20 cellular contexts compared by ENCODE assay signal in genomic region chr22:39684702-39685281, GRCh38.
A peak's percentile ranks its signal among the peaks of the same experiment; 100 is the strongest.
DNase-seq lines count a peak whose midpoint lies in the region; ATAC-seq and TF ChIP-seq lines count a peak whose summit lies in the region.
"Had no signal": no experiment of that assay in that cellular context is flagged by ENCODE, and none has a peak within 500 bp of the region (broad histone marks: within the 10 kb centered on the region; RNA-seq: fewer than 3 reads in every experiment).

No MANE protein-coding gene starts in this region.

- no peaks in the 10 kb centered on the region for H3F3A ChIP-seq in PC-3 (ENCODE audit: low read length, unreplicated experiment)

- H3K9me2 ChIP-seq in PC-3 (replicated peaks; ENCODE audit: low read length): no peaks in the 10 kb centered on the region

- no peak for TF ChIP-seq CTCF in PC-3 (conservative IDR thresholded peaks at IDR 0.05; ENCODE audit: low read depth, low read length)

- ATAC-seq in activated naive CD4-positive, alpha-beta T cell treated with anti-CD3 and anti-CD28 coated beads, Interleukin-2, amount 50 U/mL, for 72 hours: no peak
- ATAC-seq in PC-3: no peak; the same call in 1 of the 2 replicates
- ATAC-seq in central memory CD8-positive, alpha-beta T cell (replicated peaks; ENCODE audit: extremely low read depth, poor library complexity, severe bottlenecking): no peak
- no peak for ATAC-seq in stimulated activated effector memory CD8-positive, alpha-beta T cell treated with anti-CD3 and anti-CD28 coated beads, Interleukin-12 subunit alpha, Interleukin-12 subunit beta, amount 100 ng/mL, for 72 hours
- no peak for ATAC-seq in GM18868 (IDR thresholded peaks at IDR 0.05; ENCODE audit: unreplicated experiment)
- no peak for ATAC-seq in HG03354 (IDR thresholded peaks at IDR 0.05; ENCODE audit: poor library complexity, severe bottlenecking, unreplicated experiment)
- ATAC-seq: HCT116, HepG2, SK-N-SH treated with all-trans-retinoic acid at 6 μM for 48 hours had no signal

- intact Hi-C loops in PC-3 (cut with micrococcal nuclease): no loop called here

- H3K9ac ChIP-seq in PC-3 (ENCODE audit: low read length): no peak overlapping the region
- H3K9ac ChIP-seq: BLaER1, KMS-11 had no signal

- peaks cover 10% of the 10 kb centered on the region for H3K36me3 Mint-ChIP-seq in activated naive CD4-positive, alpha-beta T cell treated with anti-CD3 and anti-CD28 coated beads, Interleukin-2, amount 50 U/mL, for 24 hours
- H3K36me3 Mint-ChIP-seq in activated naive CD4-positive, alpha-beta T cell treated with anti-CD3 and anti-CD28 coated beads, Interleukin-2, amount 50 U/mL, for 72 hours: no peaks in the 10 kb centered on the region
- peaks cover 5% of the 10 kb centered on the region for H3K36me3 Mint-ChIP-seq in central memory CD8-positive, alpha-beta T cell (ENCODE audit: insufficient read depth)
- no peaks in the 10 kb centered on the region for H3K36me3 Mint-ChIP-seq in stimulated activated effector memory CD8-positive, alpha-beta T cell treated with anti-CD3 and anti-CD28 coated beads, Interleukin-12 subunit alpha, Interleukin-12 subunit beta, amount 100 ng/mL, for 72 hours

- no TSS peak for BruUV-seq in PC-3 (replicated peaks; lab: Mats Ljungman, UMichigan)

- no peak overlapping the region for H3K4me3 ChIP-seq in PC-3 (ENCODE audit: low read length)
- H3K4me3 ChIP-seq: BLaER1 had no signal

- H3K27ac Mint-ChIP-seq in activated naive CD4-positive, alpha-beta T cell treated with anti-CD3 and anti-CD28 coated beads, Interleukin-2, amount 50 U/mL, for 24 hours: no peak overlapping the region
- no peak overlapping the region for H3K27ac Mint-ChIP-seq in activated naive CD4-positive, alpha-beta T cell treated with anti-CD3 and anti-CD28 coated beads, Interleukin-2, amount 50 U/mL, for 72 hours
- H3K27ac Mint-ChIP-seq in central memory CD8-positive, alpha-beta T cell (ENCODE audit: low read depth): no peak overlapping the region
- H3K27ac Mint-ChIP-seq in stimulated activated effector memory CD8-positive, alpha-beta T cell treated with anti-CD3 and anti-CD28 coated beads, Interleukin-12 subunit alpha, Interleukin-12 subunit beta, amount 100 ng/mL, for 72 hours: no peak overlapping the region
- H3K27ac Mint-ChIP-seq: CD8-positive, alpha-beta T cell had no signal

- no peaks in the 10 kb centered on the region for H3K27me3 ChIP-seq in PC-3 (ENCODE audit: low read length)
- H3K27me3 ChIP-seq: Peyer's patch had no signal

- H2AFZ ChIP-seq in PC-3 (ENCODE audit: low read length): no peak overlapping the region

- H3K4me2 ChIP-seq in PC-3 (ENCODE audit: low read length): no peak overlapping the region
- H3K4me2 ChIP-seq: BLaER1, KMS-11 had no signal

- no peak for DNase-seq in activated naive CD4-positive, alpha-beta T cell treated with anti-CD3 and anti-CD28 coated beads, Interleukin-2, amount 50 U/mL, for 72 hours (ENCODE audit: low spot score in 2 of 2)
- DNase-seq in PC-3 (peak; percentile 5), middle frontal gyrus (ENCODE audit: extremely low spot score, low spot score) (no peak)
- no peak for DNase-seq in central memory CD8-positive, alpha-beta T cell (ENCODE audit: low spot score in 2 of 2)
- no peak for DNase-seq in stimulated activated effector memory CD8-positive, alpha-beta T cell treated with anti-CD3 and anti-CD28 coated beads, Interleukin-12 subunit alpha, Interleukin-12 subunit beta, amount 100 ng/mL, for 72 hours (ENCODE audit: low spot score in 2 of 2)
- DNase-seq: 8988T; CD8-positive, alpha-beta T cell; NCI-H146; NCI-H2081 treated with DMSO at 0.1 percent for 48 hours; NCI-H524; Peyer's patch; SHP77 treated with DMSO at 0.1 percent for 48 hours had no signal

- no peaks in the 10 kb centered on the region for H3K4me1 Mint-ChIP-seq in activated naive CD4-positive, alpha-beta T cell treated with anti-CD3 and anti-CD28 coated beads, Interleukin-2, amount 50 U/mL, for 24 hours
- peaks cover 13% of the 10 kb centered on the region for H3K4me1 Mint-ChIP-seq in central memory CD8-positive, alpha-beta T cell
- H3K4me1 Mint-ChIP-seq in stimulated activated effector memory CD8-positive, alpha-beta T cell treated with anti-CD3 and anti-CD28 coated beads, Interleukin-12 subunit alpha, Interleukin-12 subunit beta, amount 100 ng/mL, for 72 hours: peaks cover 6% of the 10 kb centered on the region

- H3K27me3 Mint-ChIP-seq in activated naive CD4-positive, alpha-beta T cell treated with anti-CD3 and anti-CD28 coated beads, Interleukin-2, amount 50 U/mL, for 24 hours: no peaks in the 10 kb centered on the region
- H3K27me3 Mint-ChIP-seq in central memory CD8-positive, alpha-beta T cell: peaks cover 50% of the 10 kb centered on the region

- CTCF ChIA-PET in PC-3 (lab: Charles Lee): no interaction called here

- POLR2A ChIA-PET in PC-3 (lab: Charles Lee; ENCODE audit: unreplicated experiment): no interaction called here

- no peaks in the 10 kb centered on the region for H3K9me3 Mint-ChIP-seq in activated naive CD4-positive, alpha-beta T cell treated with anti-CD3 and anti-CD28 coated beads, Interleukin-2, amount 50 U/mL, for 24 hours
- no peaks in the 10 kb centered on the region for H3K9me3 Mint-ChIP-seq in activated naive CD4-positive, alpha-beta T cell treated with anti-CD3 and anti-CD28 coated beads, Interleukin-2, amount 50 U/mL, for 72 hours
- no peaks in the 10 kb centered on the region for H3K9me3 Mint-ChIP-seq in central memory CD8-positive, alpha-beta T cell
- H3K9me3 Mint-ChIP-seq in stimulated activated effector memory CD8-positive, alpha-beta T cell treated with anti-CD3 and anti-CD28 coated beads, Interleukin-12 subunit alpha, Interleukin-12 subunit beta, amount 100 ng/mL, for 72 hours: no peaks in the 10 kb centered on the region
- H3K9me3 Mint-ChIP-seq: CD8-positive, alpha-beta T cell had no signal

- peak overlapping the region; percentile 30 for H3K4me3 Mint-ChIP-seq in activated naive CD4-positive, alpha-beta T cell treated with anti-CD3 and anti-CD28 coated beads, Interleukin-2, amount 50 U/mL, for 24 hours
- H3K4me3 Mint-ChIP-seq in central memory CD8-positive, alpha-beta T cell: peak overlapping the region; percentile 10
- peak overlapping the region; percentile 21 for H3K4me3 Mint-ChIP-seq in stimulated activated effector memory CD8-positive, alpha-beta T cell treated with anti-CD3 and anti-CD28 coated beads, Interleukin-12 subunit alpha, Interleukin-12 subunit beta, amount 100 ng/mL, for 72 hours
- H3K4me3 Mint-ChIP-seq: CD8-positive, alpha-beta T cell had no signal

- no peaks in the 10 kb centered on the region for H3K79me2 ChIP-seq in PC-3 (ENCODE audit: low read length)

- no peaks in the 10 kb centered on the region for H4K20me1 ChIP-seq in PC-3 (ENCODE audit: low read length)
- H4K20me1 ChIP-seq: BLaER1 had no signal

- H3K4me1 ChIP-seq in PC-3 (ENCODE audit: insufficient read depth, low read length): no peaks in the 10 kb centered on the region

- no peaks in the 10 kb centered on the region for H3K9me3 ChIP-seq in PC-3 (ENCODE audit: low read length)
- H3K9me3 ChIP-seq: BLaER1, Peyer's patch had no signal

- no peak overlapping the region for H3K27ac ChIP-seq in PC-3 (ENCODE audit: low read length)
- H3K27ac ChIP-seq: BLaER1, KMS-11, Peyer's patch had no signal

- no peaks in the 10 kb centered on the region for H3K36me3 ChIP-seq in PC-3 (ENCODE audit: low read depth, low read length)
- H3K36me3 ChIP-seq: BLaER1, Peyer's patch had no signal
